ENCODE assay signal across 8 cellular contexts in the genomic region with DNA sequence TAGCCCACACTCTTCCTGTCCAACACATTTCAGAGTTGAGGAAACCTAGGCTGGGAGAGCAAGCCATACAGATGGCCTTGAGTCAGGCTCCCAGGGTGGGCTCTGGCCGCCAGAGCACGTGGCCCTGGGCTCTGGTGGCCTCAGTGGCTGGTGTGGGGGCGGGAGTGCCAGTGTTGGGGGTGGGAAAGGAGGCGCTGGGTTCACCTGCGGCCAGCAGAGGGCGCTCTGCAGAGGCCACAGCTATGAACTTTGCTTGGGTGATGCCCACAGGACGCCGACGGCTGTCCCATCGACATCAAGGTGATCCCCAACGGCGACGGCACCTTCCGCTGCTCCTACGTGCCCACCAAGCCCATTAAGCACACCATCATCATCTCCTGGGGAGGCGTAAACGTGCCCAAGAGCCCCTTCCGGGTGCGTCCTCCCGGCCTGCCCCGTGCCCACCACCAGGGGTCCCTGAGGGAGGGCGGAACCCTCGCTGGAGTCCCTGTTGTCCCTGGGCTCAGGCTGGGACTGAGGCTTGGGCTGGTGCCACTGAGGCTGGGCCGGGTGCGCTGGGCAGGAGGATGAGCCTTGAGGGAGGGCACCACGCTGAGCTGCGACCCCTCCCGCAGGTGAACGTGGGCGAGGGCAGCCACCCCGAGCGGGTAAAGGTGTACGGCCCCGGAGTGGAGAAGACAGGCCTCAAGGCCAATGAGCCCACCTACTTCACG. TPM values are rescaled to one million over a fixed set of nuclear protein-coding genes. Genes with fewer than 3 reads are reported as not detected.
DNase-seq lines count a peak whose midpoint lies in the region; ATAC-seq, FAIRE-seq and TF ChIP-seq lines count a peak whose summit lies in the region.

No MANE protein-coding gene starts in this region.

- peaks cover 25% of the 10 kb centered on the region for H4K20me1 ChIP-seq in K562 (replicated peaks; ENCODE audit: control insufficient read depth, insufficient read depth, low read length)

- TF ChIP-seq POLR2A in K562 (conservative IDR thresholded peaks at IDR 0.05), result 0 out of 2 replicates have a peak, but pooled peaks have one; percentile 31

- POLR2A ChIA-PET in K562 (lab: Yijun Ruan, JAX), result interaction anchor here (0.8 to 4.0 kb wide), 5 partner anchors 10 to 102 kb away, joined by 3 to 31 read pairs (median 4); a partner anchor contains a TSS

- FAIRE-seq in K562 (lab: Jason Lieb, UNC), result peak; percentile 89

- H3K4me1 Mint-ChIP-seq in T-helper 1 cell treated with Interleukin-12 subunit alpha and Interleukin-12 subunit beta and Interleukin-4 antibody, amounts not matched to agents 30 μg/mL and 1 μg/mL, for 36 hours (ENCODE audit: low read depth), result peaks cover 2% of the 10 kb centered on the region

- H3K4me3 ChIP-seq in K562, result no peak overlapping the region

- no peak overlapping the region for H3K27ac ChIP-seq in K562 (ENCODE audit: extremely low read depth, low read depth, low read length)

- TF ChIP-seq EP300 in K562 (IDR thresholded peaks at IDR 0.05; ENCODE audit: low read length), result no peak

- intact Hi-C loops in K562 (cut with micrococcal nuclease), result loop anchor here (2.0 kb wide), 1 partner anchor 39 kb away; no protein-coding TSS in a partner anchor

- peak; percentile 27 to 36; a peak in 2 of 4 replicates for TF ChIP-seq RAD21 in K562 (CRISPR knock-in tag; conservative IDR thresholded peaks at IDR 0.05 in 1 of 2, IDR thresholded peaks at IDR 0.05 in 1 of 2)

- H3K27me3 Mint-ChIP-seq in T-helper 1 cell treated with Interleukin-12 subunit alpha and Interleukin-12 subunit beta and Interleukin-4 antibody, amounts not matched to agents 30 μg/mL and 1 μg/mL, for 36 hours (ENCODE audit: low read depth), result no peaks in the 10 kb centered on the region

- H3K4me3 Mint-ChIP-seq in T-helper 1 cell treated with Interleukin-12 subunit alpha and Interleukin-12 subunit beta and Interleukin-4 antibody, amounts not matched to agents 30 μg/mL and 1 μg/mL, for 36 hours, result no peak overlapping the region

- DNase-seq in AG09319 (ENCODE audit: extremely low read depth, low read depth) (no peak), HCEC 1CT (peak; percentile 35), K562 (ENCODE audit: extremely low read depth in 1 of 4, low spot score in 3 of 4) (peak; percentile 80 to 92 (median 90)), left lobe of liver (ENCODE audit: low spot score) (no peak)
- peak; percentile 5 to 33 for DNase-seq in stimulated activated CD8-positive, alpha-beta memory T cell treated with anti-CD3 and anti-CD28 coated beads, Interleukin-15, amount 100 ng/mL, for 4 hours (ENCODE audit: low read depth in 2 of 2)

- peak overlapping the region; percentile 26 for H3K27ac Mint-ChIP-seq in T-helper 1 cell treated with Interleukin-12 subunit alpha and Interleukin-12 subunit beta and Interleukin-4 antibody, amounts not matched to agents 30 μg/mL and 1 μg/mL, for 36 hours

- in situ Hi-C loops in K562 (cut with MboI), result no loop called here

- H3K9me3 ChIP-seq in K562 (replicated peaks; ENCODE audit: control insufficient read depth, insufficient read depth, low read depth, low read length), result no peaks in the 10 kb centered on the region

- H3K36me3 ChIP-seq in K562 (ENCODE audit: control insufficient read depth, insufficient read depth, low read length), result peaks cover 100% of the 10 kb centered on the region; the same call in 2 of the 3 replicates

- H2AFZ ChIP-seq in K562 (ENCODE audit: low read depth, low read length), result no peak overlapping the region

- no peaks in the 10 kb centered on the region for H3K27me3 ChIP-seq in K562 (ENCODE audit: control insufficient read depth in 2 of 2, insufficient read depth in 2 of 2, low read length in 2 of 2)

- no peaks in the 10 kb centered on the region for H3K9me3 Mint-ChIP-seq in T-helper 1 cell treated with Interleukin-12 subunit alpha and Interleukin-12 subunit beta and Interleukin-4 antibody, amounts not matched to agents 30 μg/mL and 1 μg/mL, for 36 hours

- H3K9me1 ChIP-seq in K562 (ENCODE audit: control insufficient read depth, insufficient read depth, low read length), result peaks cover 10% of the 10 kb centered on the region

- ATAC-seq in K562, result peak; percentile 72
- peak; percentile 69 for ATAC-seq in left lobe of liver
- ATAC-seq in GM18858 (IDR thresholded peaks at IDR 0.05; ENCODE audit: unreplicated experiment), result no peak
- ATAC-seq in HG03442 (IDR thresholded peaks at IDR 0.05; ENCODE audit: unreplicated experiment), result no peak

- no peaks in the 10 kb centered on the region for H3K36me3 Mint-ChIP-seq in T-helper 1 cell treated with Interleukin-12 subunit alpha and Interleukin-12 subunit beta and Interleukin-4 antibody, amounts not matched to agents 30 μg/mL and 1 μg/mL, for 36 hours (ENCODE audit: low read depth)

- H3K4me1 ChIP-seq in K562 (replicated peaks in 1 of 2; ENCODE audit: control insufficient read depth in 2 of 2, insufficient read depth in 2 of 2, low read length in 2 of 2), result peaks cover 0 to 56% of the 10 kb centered on the region in 2 experiments; a peak in 2 of 5 replicates

- H3K79me2 ChIP-seq in K562 (ENCODE audit: control insufficient read depth, insufficient read depth, low read length), result no peaks in the 10 kb centered on the region

- WGBS in K562 (ENCODE audit: insufficient coverage, low coverage, missing lambda C conversion rate), result 72% methylated on average over 28 of the region's 35 CpGs

- H3K4me2 ChIP-seq in K562 (ENCODE audit: insufficient read depth, low read length), result no peak overlapping the region

- no peak overlapping the region for H3K9ac ChIP-seq in K562 (ENCODE audit: insufficient read depth in 1 of 2, low read depth in 2 of 2, low read length in 2 of 2)

- TF ChIP-seq CTCF in AG09319 (IDR thresholded peaks at IDR 0.05; ENCODE audit: low read depth, low read length), result peak; percentile 70
- peak; percentile 65 to 85 (median 79) for TF ChIP-seq CTCF in K562 (IDR thresholded peaks at IDR 0.05 in 2 of 3, conservative IDR thresholded peaks at IDR 0.05 in 1 of 3; ENCODE audit: insufficient read depth in 2 of 3, low read depth in 1 of 3, low read length in 3 of 3)

- BruUV-seq in K562 (replicated peaks; lab: Mats Ljungman, UMichigan), result no TSS peak

- CTCF ChIA-PET in K562 (lab: Yijun Ruan, JAX; ENCODE audit: low intra/inter-chr PET ratio), result interaction anchor here (0.5 to 1.4 kb wide), 4 partner anchors 38 to 1305 kb away, joined by 3 to 8 read pairs (median 4); no protein-coding TSS in a partner anchor

RNA-seq across cellular contexts. Expression of a gene that starts 11.9 kb away (rescaled TPM):
- 62.5 and 206 TPM in 2 replicates for total RNA-seq in K562 (2011; cell fraction: chromatin; rRNA removed; ENCODE audit: low replicate concordance)
- 132 and 134 TPM in 2 replicates for total RNA-seq in K562 (2011; cell fraction: nucleolus; rRNA removed)
- total RNA-seq in K562 (2011; cell fraction: nucleoplasm; rRNA removed), result 72.1 and 81.0 TPM in 2 replicates
- total RNA-seq in K562 (2014; rRNA removed) (60.7 and 94.5 TPM in 2 replicates), K562 (2014; rRNA removed; fragmentation: Illumina TruSeq; extraction: Trizol) (11.4 and 18.2 TPM in 2 replicates), K562 (2015; rRNA removed; fragmentation: Illumina TruSeq; extraction: Trizol) (28.8 and 33.3 TPM in 2 replicates), K562 (2021) (148 and 155 TPM in 2 replicates), left lobe of liver (0.55 TPM)
- polyA plus RNA-seq in K562 (2011; rRNA removed) (10.3 and 11.4 TPM in 2 replicates), K562 (2014; fragmentation: Illumina TruSeq; extraction: Trizol) (32.8 and 55.3 TPM in 2 replicates), K562 (2014; fragmentation: Nextera tagmentation; extraction: Ambion mirVana) (1 to 10 TPM in 1 of 2 experiments, under 1 TPM in 1; 0.90 to 1.1 TPM), K562 (2014; rRNA removed) (29.0 and 34.7 TPM in 2 replicates)
- 11.4 and 26.8 TPM in 2 replicates for polyA plus RNA-seq in K562 (2011; cell fraction: cytosol; rRNA removed)
- polyA plus RNA-seq in K562 (2011; cell fraction: nucleus; rRNA removed), result 58.5 and 126 TPM in 2 replicates
- 66.6 and 106 TPM in 2 replicates for polyA plus RNA-seq in K562 (2012)
- polyA minus RNA-seq in K562 (2011; rRNA and poly(A)+ RNA removed), result 15.1 and 41.9 TPM in 2 replicates
- 127 and 146 TPM in 2 replicates for polyA minus RNA-seq in K562 (2011; cell fraction: cytosol; rRNA and poly(A)+ RNA removed)
- polyA minus RNA-seq in K562 (2011; cell fraction: nucleus; rRNA and poly(A)+ RNA removed), result 53.1 and 53.6 TPM in 2 replicates

RNA-seq across cellular contexts. Expression of a gene that starts 20.5 kb away (rescaled TPM):
- total RNA-seq in K562 (2011; cell fraction: chromatin; rRNA removed; ENCODE audit: low replicate concordance), result 21.6 and 54.5 TPM in 2 replicates
- 72.7 and 74.7 TPM in 2 replicates for total RNA-seq in K562 (2011; cell fraction: nucleolus; rRNA removed)
- total RNA-seq in K562 (2011; cell fraction: nucleoplasm; rRNA removed), result 70.9 and 89.2 TPM in 2 replicates
- total RNA-seq in K562 (2014; rRNA removed), result 265 and 341 TPM in 2 replicates
- 174 and 206 TPM in 2 replicates for total RNA-seq in K562 (2014; rRNA removed; fragmentation: Illumina TruSeq; extraction: Trizol)
- 332 and 336 TPM in 2 replicates for total RNA-seq in K562 (2015; rRNA removed; fragmentation: Illumina TruSeq; extraction: Trizol)
- total RNA-seq in K562 (2021), result 378 and 393 TPM in 2 replicates
- 507 and 542 TPM in 2 replicates for polyA plus RNA-seq in K562 (2011; rRNA removed)
- 869 and 1,641 TPM in 2 replicates for polyA plus RNA-seq in K562 (2011; cell fraction: cytosol; rRNA removed)
- polyA plus RNA-seq in K562 (2011; cell fraction: nucleus; rRNA removed), result 256 and 267 TPM in 2 replicates
- polyA plus RNA-seq in K562 (2012), result 454 and 820 TPM in 2 replicates
- polyA plus RNA-seq in K562 (2014; fragmentation: Illumina TruSeq; extraction: Trizol), result 604 and 714 TPM in 2 replicates
- polyA plus RNA-seq in K562 (2014; fragmentation: Nextera tagmentation; extraction: Ambion mirVana), result 1,000 to 10,000 TPM in 1 of 2 experiments, 100 to 1,000 TPM in 1; 733 to 1,123 TPM
- 568 and 645 TPM in 2 replicates for polyA plus RNA-seq in K562 (2014; rRNA removed)
- polyA minus RNA-seq in K562 (2011; rRNA and poly(A)+ RNA removed), result 83.2 and 101 TPM in 2 replicates
- 93.9 and 97.2 TPM in 2 replicates for polyA minus RNA-seq in K562 (2011; cell fraction: cytosol; rRNA and poly(A)+ RNA removed)
- polyA minus RNA-seq in K562 (2011; cell fraction: nucleus; rRNA and poly(A)+ RNA removed), result 35.3 and 68.5 TPM in 2 replicates
- 28.2 TPM for total RNA-seq in left lobe of liver

RNA-seq across cellular contexts. Expression of a gene that starts 50.3 kb away (rescaled TPM):
- total RNA-seq in K562 (2011; cell fraction: chromatin; rRNA removed; ENCODE audit: low replicate concordance), result 153 and 165 TPM in 2 replicates
- total RNA-seq in K562 (2011; cell fraction: nucleolus; rRNA removed), result 88.4 and 89.7 TPM in 2 replicates
- total RNA-seq in K562 (2011; cell fraction: nucleoplasm; rRNA removed), result 120 and 159 TPM in 2 replicates
- 17.0 and 23.5 TPM in 2 replicates for total RNA-seq in K562 (2014; rRNA removed)
- total RNA-seq in K562 (2014; rRNA removed; fragmentation: Illumina TruSeq; extraction: Trizol), result 15.3 and 18.8 TPM in 2 replicates
- total RNA-seq in K562 (2015; rRNA removed; fragmentation: Illumina TruSeq; extraction: Trizol), result 27.6 and 28.7 TPM in 2 replicates
- 23.7 and 26.5 TPM in 2 replicates for total RNA-seq in K562 (2021)
- polyA plus RNA-seq in K562 (2011; rRNA removed), result 40.2 and 45.0 TPM in 2 replicates
- polyA plus RNA-seq in K562 (2011; cell fraction: cytosol; rRNA removed), result 12.2 and 20.3 TPM in 2 replicates
- 165 and 172 TPM in 2 replicates for polyA plus RNA-seq in K562 (2011; cell fraction: nucleus; rRNA removed)
- 30.6 and 53.3 TPM in 2 replicates for polyA plus RNA-seq in K562 (2012)
- 23.5 and 26.9 TPM in 2 replicates for polyA plus RNA-seq in K562 (2014; fragmentation: Illumina TruSeq; extraction: Trizol)
- 1 to 10 TPM; 2.4 TPM for polyA plus RNA-seq in K562 (2014; fragmentation: Nextera tagmentation; extraction: Ambion mirVana)
- polyA plus RNA-seq in K562 (2014; rRNA removed), result 34.8 and 40.8 TPM in 2 replicates
- 31.9 and 36.9 TPM in 2 replicates for polyA minus RNA-seq in K562 (2011; rRNA and poly(A)+ RNA removed)
- 9.3 and 17.3 TPM in 2 replicates for polyA minus RNA-seq in K562 (2011; cell fraction: cytosol; rRNA and poly(A)+ RNA removed)
- polyA minus RNA-seq in K562 (2011; cell fraction: nucleus; rRNA and poly(A)+ RNA removed), result 47.4 and 54.8 TPM in 2 replicates
- 0.40 TPM for total RNA-seq in left lobe of liver

Comparison
In these comparisons a context has a peak if more than half of its experiments do, and no peak if none do; other contexts are left out.
1. DNase-seq: peak in HCEC 1CT (single experiment), K562 (4 of 4) and stimulated activated CD8-positive, alpha-beta memory T cell treated with anti-CD3 and anti-CD28 coated beads, Interleukin-15, amount 100 ng/mL, for 4 hours (2 of 2); none in AG09319 (single experiment) and left lobe of liver (single experiment).
2. ATAC-seq: peak in K562 (single experiment) and left lobe of liver (single experiment); none in GM18858 (single experiment) and HG03442 (single experiment).
3. RNA of a gene that starts 50.3 kb away (total RNA-seq): 15.3 to 165 TPM in K562; 0.40 TPM in left lobe of liver (single experiment); every median in the first group is over 10 times any median in the second.